Comparison of ENCODE assay signal across 15 cellular contexts in the genomic region with DNA sequence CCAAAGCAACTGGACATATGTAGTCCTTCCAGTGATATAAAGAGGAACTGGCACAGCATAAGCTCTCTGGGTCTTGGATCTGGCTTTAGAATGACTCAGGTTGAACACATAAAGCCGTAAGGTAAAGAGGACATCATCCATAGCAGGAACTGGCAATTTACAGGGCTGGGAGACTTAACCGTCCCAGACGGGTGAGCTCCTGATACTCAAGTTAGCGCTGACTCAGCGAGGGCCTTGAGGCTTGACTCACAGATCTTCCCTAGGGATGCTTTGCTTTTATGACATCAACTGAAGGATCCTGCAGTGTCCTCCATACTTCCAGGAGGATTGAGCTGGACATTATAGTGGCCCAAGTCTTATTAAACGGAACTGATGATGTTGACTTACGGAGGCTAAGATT.
DNase-seq lines count a peak whose midpoint lies in the region; ATAC-seq and TF ChIP-seq lines count a peak whose summit lies in the region.
"Had no signal": no experiment of that assay in that cellular context is flagged by ENCODE, and none has a peak within 500 bp of the region (broad histone marks: within the 10 kb centered on the region; RNA-seq: fewer than 3 reads in every experiment).

No MANE protein-coding gene starts in this region.

- no peaks in the 10 kb centered on the region for H3K9me3 Mint-ChIP-seq in activated naive CD4-positive, alpha-beta T cell treated with anti-CD3 and anti-CD28 coated beads, Interleukin-2, amount 50 U/mL, for 24 hours
- H3K9me3 Mint-ChIP-seq in activated naive CD4-positive, alpha-beta T cell treated with anti-CD3 and anti-CD28 coated beads for 36 hours, result peaks cover 2% of the 10 kb centered on the region

- peaks cover 0 to 20% of the 10 kb centered on the region in 2 donors for H3K36me3 ChIP-seq in vagina

- peak overlapping the region; percentile 55 for H3K27ac Mint-ChIP-seq in activated naive CD4-positive, alpha-beta T cell treated with anti-CD3 and anti-CD28 coated beads, Interleukin-2, amount 50 U/mL, for 24 hours
- no peak overlapping the region for H3K27ac Mint-ChIP-seq in activated naive CD4-positive, alpha-beta T cell treated with anti-CD3 and anti-CD28 coated beads for 36 hours
- H3K27ac Mint-ChIP-seq: activated naive CD8-positive, alpha-beta T cell treated with anti-CD3 and anti-CD28 coated beads, Interleukin-2, amount 10 ng/mL, durations not matched to agents 7 days and 5 days; progenitor cell of endocrine pancreas had no signal

- TF ChIP-seq POLR2A in vagina (IDR thresholded peaks at IDR 0.05), result no peak

- no peaks in the 10 kb centered on the region for H3K9me3 ChIP-seq in vagina

- peaks cover 61% of the 10 kb centered on the region for H3K4me1 ChIP-seq in vagina

- intact Hi-C loops in vagina (cut with DNase I), result no loop called here
- intact Hi-C loops in activated naive CD4-positive, alpha-beta T cell treated with anti-CD3 and anti-CD28 coated beads for 36 hours (cut with micrococcal nuclease), result no loop called here

- H3K27me3 ChIP-seq in vagina, result no peaks in the 10 kb centered on the region

- peaks cover 29% of the 10 kb centered on the region for H3K4me1 Mint-ChIP-seq in activated naive CD4-positive, alpha-beta T cell treated with anti-CD3 and anti-CD28 coated beads, Interleukin-2, amount 50 U/mL, for 24 hours
- no peaks in the 10 kb centered on the region for H3K4me1 Mint-ChIP-seq in activated naive CD4-positive, alpha-beta T cell treated with anti-CD3 and anti-CD28 coated beads for 36 hours (ENCODE audit: low read depth)

- peaks cover 42% of the 10 kb centered on the region for H3K36me3 Mint-ChIP-seq in activated naive CD4-positive, alpha-beta T cell treated with anti-CD3 and anti-CD28 coated beads, Interleukin-2, amount 50 U/mL, for 24 hours
- H3K36me3 Mint-ChIP-seq in activated naive CD4-positive, alpha-beta T cell treated with anti-CD3 and anti-CD28 coated beads for 36 hours (ENCODE audit: low read depth), result peaks cover 57% of the 10 kb centered on the region

- ATAC-seq in HG03354 (IDR thresholded peaks at IDR 0.05; ENCODE audit: poor library complexity, severe bottlenecking, unreplicated experiment), result no peak

- TF ChIP-seq CTCF in fibroblast of pulmonary artery (IDR thresholded peaks at IDR 0.05; ENCODE audit: low read length, missing control alignments) (no peak), vagina (IDR thresholded peaks at IDR 0.05) (no peak)

- H3K4me3 Mint-ChIP-seq in activated naive CD4-positive, alpha-beta T cell treated with anti-CD3 and anti-CD28 coated beads, Interleukin-2, amount 50 U/mL, for 24 hours, result no peak overlapping the region
- no peak overlapping the region for H3K4me3 Mint-ChIP-seq in activated naive CD4-positive, alpha-beta T cell treated with anti-CD3 and anti-CD28 coated beads for 36 hours
- H3K4me3 Mint-ChIP-seq: activated naive CD8-positive, alpha-beta T cell treated with anti-CD3 and anti-CD28 coated beads, Interleukin-2, amount 10 ng/mL, durations not matched to agents 7 days and 5 days; naive B cell had no signal

- no peak for DNase-seq in activated naive CD4-positive, alpha-beta T cell (lab: John Stamatoyannopoulos, UW)
- DNase-seq in T1000 (lab: John Stamatoyannopoulos, UW) (peak; percentile 78), fibroblast of pulmonary artery (ENCODE audit: low read depth) (peak; percentile 40), vagina (ENCODE audit: extremely low spot score in 2 of 2) (peak in 1 of 2 donors; percentile 76), DMS 273 (lab: John Stamatoyannopoulos, UW; ENCODE audit: unreplicated experiment) (no peak)
- DNase-seq in activated naive CD4-positive, alpha-beta T cell treated with anti-CD3 and anti-CD28 coated beads for 36 hours, result no peak
- DNase-seq: activated naive CD8-positive, alpha-beta T cell treated with anti-CD3 and anti-CD28 coated beads, Interleukin-2, amount 10 ng/mL, durations not matched to agents 7 days and 5 days; head of caudate nucleus; kidney glomerular epithelial cell; naive B cell; NCI-H2107; NCI-H774 had no signal

- no peaks in the 10 kb centered on the region for H3K27me3 Mint-ChIP-seq in activated naive CD4-positive, alpha-beta T cell treated with anti-CD3 and anti-CD28 coated beads, Interleukin-2, amount 50 U/mL, for 24 hours
- no peaks in the 10 kb centered on the region for H3K27me3 Mint-ChIP-seq in activated naive CD4-positive, alpha-beta T cell treated with anti-CD3 and anti-CD28 coated beads for 36 hours (ENCODE audit: low read depth)
- H3K27me3 Mint-ChIP-seq: activated naive CD8-positive, alpha-beta T cell treated with anti-CD3 and anti-CD28 coated beads, Interleukin-2, amount 10 ng/mL, durations not matched to agents 7 days and 5 days; naive B cell had no signal

- CTCF ChIA-PET in activated naive CD4-positive, alpha-beta T cell treated with anti-CD3 and anti-CD28 coated beads for 36 hours (lab: Charles Lee), result interaction anchor here (1.0 kb wide), 1 partner anchor 16 kb away, joined by 3 read pairs; no protein-coding TSS in a partner anchor

- H3K27ac ChIP-seq in vagina, result peak overlapping the region; percentile 48

- H3K4me3 ChIP-seq in fibroblast of pulmonary artery (replicated peaks; ENCODE audit: low read depth, low read length) (no peak overlapping the region), vagina (no peak overlapping the region)

Comparison
In these comparisons a context has a peak if more than half of its experiments do, and no peak if none do; other contexts are left out.
1. DNase-seq: peak in T1000 (single experiment) and fibroblast of pulmonary artery (single experiment); none in activated naive CD4-positive, alpha-beta T cell (0 of 4), DMS 273 (single experiment) and activated naive CD4-positive, alpha-beta T cell treated with anti-CD3 and anti-CD28 coated beads for 36 hours (single experiment).